In genomic region chr16:9003322-9003721, GRCh38 we compare ENCODE assay signal across 19 cellular contexts. TPM values are rescaled to one million over a fixed set of nuclear protein-coding genes. Genes with fewer than 3 reads are reported as not detected.
DNase-seq lines count a peak whose midpoint lies in the region; ATAC-seq and TF ChIP-seq lines count a peak whose summit lies in the region.
"Had no signal": no experiment of that assay in that cellular context is flagged by ENCODE, and none has a peak within 500 bp of the region (broad histone marks: within the 10 kb centered on the region; RNA-seq: fewer than 3 reads in every experiment).

No MANE protein-coding gene starts in this region.

- no peaks in the 10 kb centered on the region for H3K36me3 ChIP-seq in stomach
- H3K36me3 ChIP-seq: tibial nerve had no signal

- peaks cover under 1 to 7% (median 2%) of the 10 kb centered on the region in 4 donors for H3K4me1 ChIP-seq in stomach

- 23 to 60% (median 42%) methylated on average over 5 of the region's 5 CpGs for WGBS in stomach, 5 donors

- no peak for TF ChIP-seq EP300 in stomach (IDR thresholded peaks at IDR 0.05)

- H3K9me3 ChIP-seq in stomach, result no peaks in the 10 kb centered on the region
- H3K9me3 ChIP-seq: tibial nerve had no signal

- TF ChIP-seq CTCF in epithelial cell of esophagus (IDR thresholded peaks at IDR 0.05; ENCODE audit: insufficient read depth, low read depth, low read length, missing control alignments), result no peak
- TF ChIP-seq CTCF in stomach (IDR thresholded peaks at IDR 0.05), result no peak

- TF ChIP-seq POLR2A in stomach (IDR thresholded peaks at IDR 0.05), result no peak

- no peak for ATAC-seq in Right ventricle myocardium superior (ENCODE audit: poor library complexity)
- no peak for ATAC-seq in HG02571 (IDR thresholded peaks at IDR 0.05; ENCODE audit: unreplicated experiment)
- ATAC-seq: left cardiac atrium had no signal

- no peaks in the 10 kb centered on the region for H3K27me3 ChIP-seq in stomach
- H3K27me3 ChIP-seq: tibial nerve had no signal

- H3K27ac ChIP-seq in stomach, result peak overlapping the region; percentile 20 to 80 (median 53)
- H3K27ac ChIP-seq: KMS-11, tibial nerve had no signal

- no peak overlapping the region for H3K4me3 ChIP-seq in epithelial cell of esophagus (ENCODE audit: low read length)
- H3K4me3 ChIP-seq in stomach, result no peak overlapping the region
- H3K4me3 ChIP-seq: tibial nerve had no signal

- DNase-seq in LoVo (ENCODE audit: low spot score) (peak; percentile 44), NCI-H345 treated with DMSO at 0.1 percent for 48 hours (lab: John Stamatoyannopoulos, UW; ENCODE audit: unreplicated experiment) (peak; percentile 65), epithelial cell of esophagus (ENCODE audit: low read depth) (peak; percentile 70), stomach (peak; percentile 86), Right ventricle myocardium superior (no peak), NCI-H2107 (lab: John Stamatoyannopoulos, UW) (no peak)
- DNase-seq: activated CD8-positive, alpha-beta memory T cell treated with anti-CD3 and anti-CD28 coated beads for 24 hours; activated naive CD4-positive, alpha-beta T cell treated with anti-CD3 and anti-CD28 coated beads, Interleukin-2, amount 50 U/mL, for 16 hours; activated T-cell treated with anti-CD3 and anti-CD28 coated beads, Interleukin-2, amount 50 U/mL, for 48 hours; aorta; CD8-positive, alpha-beta memory T cell; HCEC 1CT; left cardiac atrium; NCI-H1048; stimulated activated CD4-positive, alpha-beta T cell treated with anti-CD3 and anti-CD28 coated beads, Interleukin-2, amount 100 ng/mL, for 24 hours; stimulated activated naive CD4-positive, alpha-beta T cell had no signal

- intact Hi-C loops in stomach (cut with DNase I; ENCODE audit: low total_unique reads), result no loop called here
- intact Hi-C loops in Right ventricle myocardium superior (cut with DNase I), result no loop called here

RNA-seq across cellular contexts. Expression of gene USP7, which starts 39.6 kb away (rescaled TPM):
- total RNA-seq in stomach (100 to 1,000 TPM in 2 of 5 donors, 10 to 100 TPM in 3; 29.2 to 171 (median 94.0) TPM), Right ventricle myocardium superior (62.4 TPM)
- polyA plus RNA-seq in stomach, result 10 to 100 TPM; 19.3 to 28.3 (median 22.5) TPM

Comparison
In these comparisons a context has a peak if more than half of its experiments do, and no peak if none do; other contexts are left out.
1. DNase-seq: peak in LoVo (single experiment), NCI-H345 treated with DMSO at 0.1 percent for 48 hours (single experiment), epithelial cell of esophagus (single experiment) and stomach (single experiment); none in Right ventricle myocardium superior (single experiment) and NCI-H2107 (single experiment).